ENCODE assay signal across 8 cellular contexts in the genomic region with DNA sequence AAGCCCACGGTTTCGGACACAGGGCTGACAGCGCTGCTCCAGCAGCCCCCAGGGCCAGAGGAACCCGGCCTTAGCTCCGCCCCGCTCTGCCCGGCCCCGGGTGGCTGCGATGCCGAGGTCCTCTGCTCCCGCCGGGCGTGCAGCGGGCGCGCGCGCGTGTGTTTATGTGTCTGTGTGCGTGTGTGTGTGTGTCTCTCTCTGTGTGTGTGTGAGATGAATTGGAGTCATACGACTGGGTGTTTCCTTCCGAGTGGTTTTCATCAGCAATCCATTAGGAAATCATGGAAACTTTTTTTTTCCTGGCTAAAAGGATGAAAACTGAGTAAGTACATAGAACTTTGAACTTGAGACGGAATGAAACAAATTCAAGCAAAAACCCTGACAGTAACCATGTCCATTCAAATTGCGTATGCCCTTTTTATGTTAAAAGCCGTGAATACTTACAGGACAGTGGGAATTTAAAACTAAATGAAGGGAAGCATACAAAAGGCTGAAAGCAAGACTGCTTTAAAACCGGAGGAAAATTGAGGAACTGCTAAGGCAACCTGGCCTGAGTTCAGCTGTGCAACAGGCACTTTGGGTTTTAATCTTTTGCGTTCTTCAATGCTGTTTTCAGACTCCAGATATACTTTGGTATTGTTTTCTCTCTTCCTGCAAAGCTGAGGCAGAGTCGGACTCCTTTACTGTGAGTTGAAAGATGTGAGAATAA. TPM values are rescaled to one million over a fixed set of nuclear protein-coding genes. Genes with fewer than 3 reads are reported as not detected.
DNase-seq lines count a peak whose midpoint lies in the region; ATAC-seq and TF ChIP-seq lines count a peak whose summit lies in the region.

A gene (plus strand): TSS at position 121 of the 709 bp plus-strand sequence. CDS start 911 bp downstream, outside the sequence.

- H3K27me3 ChIP-seq in Peyer's patch (no peaks in the 10 kb centered on the region), adrenal gland (no peaks in the 10 kb centered on the region)

- H3K27me3 Mint-ChIP-seq in osteocyte (ENCODE audit: unreplicated experiment): no peaks in the 10 kb centered on the region

- WGBS in adrenal gland, 4 donors: 1 to 2% (median 1%) methylated on average over 8 to 28 of the region's 28 CpGs

- TF ChIP-seq POLR2A in Peyer's patch (IDR thresholded peaks at IDR 0.05) (no peak), adrenal gland (IDR thresholded peaks at IDR 0.05) (peak in 1 of 2 donors; percentile 57)

- intact Hi-C loops in adrenal gland (cut with DNase I): loop anchor here (5.0 kb wide), 2 partner anchors 94 to 119 kb away; no protein-coding TSS in a partner anchor
- intact Hi-C loops in cardiac septum (cut with DNase I): loop anchor here (1.0 kb wide), 1 partner anchor 93 kb away; no protein-coding TSS in a partner anchor

- TF ChIP-seq CTCF in Peyer's patch (IDR thresholded peaks at IDR 0.05) (no peak), adrenal gland (IDR thresholded peaks at IDR 0.05) (no peak), osteocyte (IDR thresholded peaks at IDR 0.05) (no peak)

- peaks cover 0 to 13% (median 2%) of the 10 kb centered on the region in 4 donors for H3K4me1 ChIP-seq in Peyer's patch
- peaks cover 7 to 28% of the 10 kb centered on the region in 2 donors for H3K4me1 ChIP-seq in adrenal gland (replicated peaks in 1 of 2)

- peak within 1 kb of the TSS; percentile 45 to 81 (median 68) for H3K27ac ChIP-seq in Peyer's patch
- peak within 1 kb of the TSS; percentile 31 to 89 (median 72) for H3K27ac ChIP-seq in adrenal gland

- peak within 1 kb of the TSS; percentile 84 for H3K4me3 Mint-ChIP-seq in osteocyte (ENCODE audit: unreplicated experiment)

- H3K4me3 ChIP-seq in Peyer's patch (peak within 1 kb of the TSS; percentile 24 to 52 (median 42)), adrenal gland (peak within 1 kb of the TSS; percentile 16 to 61 (median 30))

- H3K36me3 ChIP-seq in Peyer's patch (no peaks in the 10 kb centered on the region), adrenal gland (replicated peaks in 1 of 2) (no peaks in the 10 kb centered on the region)

- DNase-seq in AG08395 (ENCODE audit: low spot score) (peak; percentile 56), Peyer's patch (peak; percentile 56 to 75 (median 72)), adrenal gland (peak; percentile 70 to 86 (median 81)), cardiac septum (ENCODE audit: low spot score) (peak; percentile 89), osteocyte (ENCODE audit: extremely low spot score, unreplicated experiment) (peak; percentile 86), NCI-H2107 (lab: John Stamatoyannopoulos, UW) (no peak)

- H3K4me1 Mint-ChIP-seq in osteocyte (ENCODE audit: unreplicated experiment): peaks cover 56% of the 10 kb centered on the region

- H3K9me3 Mint-ChIP-seq in osteocyte (ENCODE audit: unreplicated experiment): no peaks in the 10 kb centered on the region

- H3K27ac Mint-ChIP-seq in osteocyte (ENCODE audit: unreplicated experiment): peak within 1 kb of the TSS; percentile 77

- H3K9me3 ChIP-seq in Peyer's patch (no peaks in the 10 kb centered on the region), adrenal gland (replicated peaks in 1 of 3) (no peaks in the 10 kb centered on the region)

- no peaks in the 10 kb centered on the region for H3K36me3 Mint-ChIP-seq in osteocyte (ENCODE audit: unreplicated experiment)

- ATAC-seq in GM18868 (IDR thresholded peaks at IDR 0.05; ENCODE audit: unreplicated experiment) (peak; percentile 54), HG03135 (IDR thresholded peaks at IDR 0.05; ENCODE audit: unreplicated experiment) (peak; percentile 44)

RNA-seq across cellular contexts. Expression of the gene that starts here (rescaled TPM):
- total RNA-seq in Peyer's patch: 10 to 100 TPM in 2 of 4 donors, 1 to 10 TPM in 2; 4.4 to 50.3 (median 8.5) TPM
- total RNA-seq in adrenal gland: 10 to 100 TPM; 17.9 to 72.2 (median 49.9) TPM
- 10 to 100 TPM in 1 of 3 donors, 1 to 10 TPM in 2; 5.2 to 13.9 (median 6.4) TPM for polyA plus RNA-seq in adrenal gland
- 48.7 TPM for total RNA-seq in cardiac septum
- total RNA-seq in osteocyte: 3.4 and 3.9 TPM in 2 replicates
